Comparison of ENCODE assay signal across 17 cellular contexts in the genomic region with DNA sequence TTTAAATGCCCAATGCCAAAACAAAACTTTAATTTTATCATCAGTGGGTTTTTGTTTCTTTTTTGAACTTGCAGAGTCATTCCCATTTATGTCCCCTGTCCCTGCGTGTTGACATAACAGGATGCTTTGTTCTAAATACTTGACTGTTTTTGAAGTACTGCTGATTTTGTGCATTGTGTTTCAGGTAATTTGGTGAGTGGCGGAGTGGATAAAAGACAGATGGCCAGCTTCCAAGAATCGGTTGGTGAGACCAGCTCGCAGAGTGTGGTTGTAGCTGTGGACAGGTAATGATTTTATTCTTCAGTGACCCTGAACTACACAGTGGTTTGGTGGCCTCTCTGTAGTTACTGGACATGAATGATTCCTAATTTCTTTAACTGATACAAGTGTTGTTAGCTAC. TPM values are rescaled to one million over a fixed set of nuclear protein-coding genes. Genes with fewer than 3 reads are reported as not detected.
DNase-seq lines count a peak whose midpoint lies in the region; ATAC-seq lines count a peak whose summit lies in the region.
"Had no signal": no experiment of that assay in that cellular context is flagged by ENCODE, and none has a peak within 500 bp of the region (broad histone marks: within the 10 kb centered on the region; RNA-seq: fewer than 3 reads in every experiment).

No MANE protein-coding gene starts in this region.

- DNase-seq in DMS53 treated with DMSO at 0.1 percent for 48 hours (lab: John Stamatoyannopoulos, UW; ENCODE audit: unreplicated experiment) (peak; percentile 49), NCI-H1417 (lab: John Stamatoyannopoulos, UW) (peak; percentile 75 to 97 (median 80)), NCI-H345 (lab: John Stamatoyannopoulos, UW) (peak; percentile 92), dermis microvascular lymphatic vessel endothelial cell (ENCODE audit: low read depth in 2 of 2) (peak; percentile 51 to 71)
- no peak for DNase-seq in activated CD4-positive, alpha-beta T cell treated with anti-CD3 and anti-CD28 coated beads, Interleukin-2, amount 50 U/mL, for 48 hours
- DNase-seq: activated B cell treated with CpG ODN at 0.5 μM for 24 hours; activated naive CD4-positive, alpha-beta T cell treated with Interleukin-2 at 50 U/mL for 16 hours; brain microvascular endothelial cell; dorsolateral prefrontal cortex; IMR-90; ovary; stimulated activated CD4-positive, alpha-beta T cell treated with anti-CD3 and anti-CD28 coated beads, Interleukin-4, amount 100 ng/mL, for 1 hour; stimulated activated CD8-positive, alpha-beta memory T cell treated with anti-CD3 and anti-CD28 coated beads, Interleukin-4, amount 100 ng/mL, for 48 hours; T-helper 17 cell had no signal

- ATAC-seq in GM18868 (IDR thresholded peaks at IDR 0.05; ENCODE audit: unreplicated experiment) = no peak
- no peak for ATAC-seq in HG03432 (IDR thresholded peaks at IDR 0.05; ENCODE audit: unreplicated experiment)
- ATAC-seq: Right ventricle myocardium inferior, T-helper 17 cell had no signal

RNA-seq across cellular contexts. Expression of a gene that starts 50.5 kb away (rescaled TPM):
- 55.9 and 82.3 TPM in 2 replicates for total RNA-seq in dermis microvascular lymphatic vessel endothelial cell

Comparison
In these comparisons a context has a peak if more than half of its experiments do, and no peak if none do; other contexts are left out.
1. DNase-seq: peak in DMS53 treated with DMSO at 0.1 percent for 48 hours (single experiment), NCI-H1417 (3 of 3), NCI-H345 (single experiment) and dermis microvascular lymphatic vessel endothelial cell (2 of 2); none in activated CD4-positive, alpha-beta T cell treated with anti-CD3 and anti-CD28 coated beads, Interleukin-2, amount 50 U/mL, for 48 hours (0 of 2).